In the genomic region with DNA sequence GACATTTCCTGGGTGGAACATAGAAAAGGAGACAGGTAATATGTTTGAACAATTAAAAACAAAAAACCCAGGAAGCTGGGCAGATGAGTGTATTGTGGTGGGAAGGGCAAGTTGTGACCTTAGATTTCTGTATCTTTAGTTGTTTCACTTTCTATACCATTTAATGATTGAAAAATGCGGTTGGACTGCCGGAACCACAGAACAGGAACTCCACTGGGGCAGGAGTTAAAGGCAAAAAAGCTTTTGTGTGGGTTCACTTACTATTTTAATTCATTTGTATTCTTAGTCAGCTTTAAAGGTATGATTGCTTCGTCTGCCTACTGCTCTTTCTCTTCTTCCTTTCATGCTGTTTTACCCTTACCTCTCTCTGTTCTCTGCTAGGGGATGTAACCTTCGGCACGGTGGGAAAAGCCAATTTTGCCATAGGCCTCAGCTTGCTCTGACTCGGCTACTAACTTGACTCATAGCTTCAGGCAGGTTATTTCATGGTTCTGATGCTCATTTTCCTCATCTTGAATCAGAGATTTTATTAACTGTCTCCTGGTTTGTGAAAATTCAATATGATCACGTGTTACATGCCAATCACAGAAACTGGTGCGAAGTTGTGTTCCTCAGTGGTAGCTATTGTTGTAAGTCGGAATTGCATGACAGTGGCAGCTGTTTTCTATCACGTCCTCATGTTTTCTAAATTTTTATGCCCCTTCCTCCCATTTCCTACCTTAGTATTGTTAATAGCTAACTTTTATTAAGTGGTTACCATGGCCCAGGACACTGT, we compare ENCODE assay signal across 8 cellular contexts. TPM values are rescaled to one million over a fixed set of nuclear protein-coding genes. Genes with fewer than 3 reads are reported as not detected.
DNase-seq lines count a peak whose midpoint lies in the region; ATAC-seq, FAIRE-seq and TF ChIP-seq lines count a peak whose summit lies in the region.

No MANE protein-coding gene starts in this region.

- no peaks in the 10 kb centered on the region for H3K36me3 ChIP-seq in neutrophil

- H3K27me3 Mint-ChIP-seq in activated T-cell treated with anti-CD3 and anti-CD28 coated beads, Interleukin-2, amount 50 U/mL, for 72 hours (ENCODE audit: low read depth): peaks cover 25% of the 10 kb centered on the region

- DNase-seq in GM10266 (ENCODE audit: extremely low spot score) (peak; percentile 57), LNCaP clone FGC (ENCODE audit: low read depth) (no peak), HTR-8/SVneo (ENCODE audit: insufficient read length, low spot score) (no peak), cerebellar cortex (ENCODE audit: low spot score) (no peak), medulla oblongata (ENCODE audit: extremely low spot score) (no peak)
- peak; percentile 62 to 69 for DNase-seq in activated T-cell treated with anti-CD3 and anti-CD28 coated beads, Interleukin-2, amount 50 U/mL, for 72 hours

- peak; percentile 55 for ATAC-seq in GM21717 (IDR thresholded peaks at IDR 0.05; ENCODE audit: unreplicated experiment)
- ATAC-seq in activated T-cell treated with anti-CD3 and anti-CD28 coated beads, Interleukin-2, amount 50 U/mL, for 72 hours (replicated peaks in 1 of 2): peak; percentile 56 to 62

- peak overlapping the region; percentile 92 to 98 for H3K4me3 Mint-ChIP-seq in activated T-cell treated with anti-CD3 and anti-CD28 coated beads, Interleukin-2, amount 50 U/mL, for 72 hours

- no peaks in the 10 kb centered on the region for H3K27me3 ChIP-seq in neutrophil

- no peak for FAIRE-seq in HTR-8/SVneo (lab: Jason Lieb, UNC)

- peak overlapping the region; percentile 99 for H3K27ac Mint-ChIP-seq in activated T-cell treated with anti-CD3 and anti-CD28 coated beads, Interleukin-2, amount 50 U/mL, for 72 hours

- H3K9me3 Mint-ChIP-seq in activated T-cell treated with anti-CD3 and anti-CD28 coated beads, Interleukin-2, amount 50 U/mL, for 72 hours: no peaks in the 10 kb centered on the region

- H3K4me1 ChIP-seq in neutrophil (ENCODE audit: control insufficient read depth in 1 of 2, insufficient read depth in 1 of 2, low read depth in 1 of 2, low read length in 1 of 2): peaks cover 44 to 47% of the 10 kb centered on the region in 2 experiments

- TF ChIP-seq CTCF in GM10266 (IDR thresholded peaks at IDR 0.05; ENCODE audit: control insufficient read depth, insufficient read depth, low read depth, missing control alignments) (no peak), LNCaP clone FGC (IDR thresholded peaks at IDR 0.05; ENCODE audit: control insufficient read depth, extremely low read depth, insufficient read depth) (no peak), neutrophil (IDR thresholded peaks at IDR 0.05) (no peak)

- no peaks in the 10 kb centered on the region for H3K9me3 ChIP-seq in neutrophil

- peaks cover 0 to 4% of the 10 kb centered on the region in 2 donors for H3K36me3 Mint-ChIP-seq in activated T-cell treated with anti-CD3 and anti-CD28 coated beads, Interleukin-2, amount 50 U/mL, for 72 hours (ENCODE audit: insufficient read depth in 2 of 2)

- H3K27ac ChIP-seq in neutrophil: peak overlapping the region; percentile 93

- H3K4me1 Mint-ChIP-seq in activated T-cell treated with anti-CD3 and anti-CD28 coated beads, Interleukin-2, amount 50 U/mL, for 72 hours (ENCODE audit: low read depth): peaks cover 67% of the 10 kb centered on the region

- H3K4me3 ChIP-seq in LNCaP clone FGC (ENCODE audit: low read depth, low read length) (peak overlapping the region; percentile 67; the same call in 1 of the 2 replicates), neutrophil (ENCODE audit: low read depth in 1 of 2, low read length in 1 of 2) (peak overlapping the region; percentile 89 to 96)

RNA-seq across cellular contexts. Expression of a gene that starts 1.6 kb away (rescaled TPM):
- total RNA-seq in activated T-cell treated with anti-CD3 and anti-CD28 coated beads, Interleukin-2, amount 50 U/mL, for 72 hours: 100 to 1,000 TPM in 1 of 2 donors, 10 to 100 TPM in 1; 49.9 to 119 TPM

Comparison
In these comparisons a context has a peak if more than half of its experiments do, and no peak if none do; other contexts are left out.
1. DNase-seq: peak in GM10266 (single experiment) and activated T-cell treated with anti-CD3 and anti-CD28 coated beads, Interleukin-2, amount 50 U/mL, for 72 hours (2 of 2); none in LNCaP clone FGC (single experiment), HTR-8/SVneo (single experiment), cerebellar cortex (single experiment) and medulla oblongata (single experiment).